19 cellular contexts compared by ENCODE assay signal in the genomic region with DNA sequence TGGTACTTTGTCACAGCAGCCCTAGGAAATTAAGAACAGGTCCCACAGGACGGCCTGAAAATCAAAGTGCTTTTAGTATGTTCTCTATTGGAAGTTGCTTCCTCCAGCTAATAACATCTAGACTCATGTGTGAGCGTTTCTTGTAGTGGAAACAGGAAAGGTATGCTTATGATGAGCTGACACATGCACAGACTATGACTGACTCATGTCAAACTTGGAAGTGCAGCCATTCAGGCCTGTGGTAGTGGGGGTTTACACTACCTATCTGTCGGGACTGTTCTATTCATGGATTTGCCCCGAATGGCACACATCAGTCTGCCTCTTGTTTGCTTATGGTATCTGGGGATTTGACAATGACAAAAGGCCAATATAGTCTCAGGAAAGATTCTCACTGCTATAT.
A peak's percentile ranks its signal among the peaks of the same experiment; 100 is the strongest.
DNase-seq lines count a peak whose midpoint lies in the region; ATAC-seq, FAIRE-seq and TF ChIP-seq lines count a peak whose summit lies in the region.
"Had no signal": no experiment of that assay in that cellular context is flagged by ENCODE, and none has a peak within 500 bp of the region (broad histone marks: within the 10 kb centered on the region; RNA-seq: fewer than 3 reads in every experiment).

No MANE protein-coding gene starts in this region.

- H3K4me1 ChIP-seq in adipocyte (ENCODE audit: control insufficient read depth, insufficient read depth, low read length) (no peaks in the 10 kb centered on the region), keratinocyte (ENCODE audit: control insufficient read depth, extremely low read depth, insufficient read depth, low read length) (peaks cover 11% of the 10 kb centered on the region)
- H3K4me1 ChIP-seq: sigmoid colon had no signal

- H3K9me3 ChIP-seq in adipocyte (ENCODE audit: control insufficient read depth, low read length) (no peaks in the 10 kb centered on the region), keratinocyte (ENCODE audit: control insufficient read depth, low read depth, low read length) (no peaks in the 10 kb centered on the region)
- H3K9me3 ChIP-seq: sigmoid colon, thyroid gland had no signal

- in situ Hi-C loops in ACHN (cut with HindIII; ENCODE audit: low pct_ligation_motif_present, low pct_unique_long_range_greater_than_20kb, low sequenced_read_pairs) = no loop called here

- peaks cover 5% of the 10 kb centered on the region for H3K27me3 ChIP-seq in adipocyte (replicated peaks; ENCODE audit: control insufficient read depth, insufficient read depth, low read length)
- H3K27me3 ChIP-seq in keratinocyte (ENCODE audit: control insufficient read depth, extremely low read depth, insufficient read depth, low read length) = no peaks in the 10 kb centered on the region
- H3K27me3 ChIP-seq: sigmoid colon, thyroid gland had no signal

- H3K4me3 ChIP-seq in adipocyte (ENCODE audit: low read length) = no peak overlapping the region
- no peak overlapping the region for H3K4me3 ChIP-seq in keratinocyte (ENCODE audit: control insufficient read depth in 2 of 3, extremely low read depth in 1 of 3, insufficient read depth in 2 of 3, low read depth in 1 of 3, low read length in 3 of 3)
- H3K4me3 ChIP-seq: sigmoid colon, thyroid gland had no signal

- peak overlapping the region; percentile 25 for H3K4me2 ChIP-seq in keratinocyte (ENCODE audit: control insufficient read depth, extremely low read depth, insufficient read depth, low read depth, low read length)

- H3K9ac ChIP-seq in adipocyte (ENCODE audit: low read length) (no peak overlapping the region), keratinocyte (ENCODE audit: control insufficient read depth, extremely low read depth, insufficient read depth, low read length) (no peak overlapping the region)

- TF ChIP-seq CTCF in keratinocyte (optimal IDR thresholded peaks at IDR 0.05 in 1 of 3, IDR thresholded peaks at IDR 0.05 in 1 of 3, conservative IDR thresholded peaks at IDR 0.05 in 1 of 3; ENCODE audit: extremely low read depth in 1 of 3, insufficient read depth in 2 of 3, low read length in 3 of 3) = no peak

- ATAC-seq in GM21723 (IDR thresholded peaks at IDR 0.05; ENCODE audit: unreplicated experiment) (no peak), HG03457 (IDR thresholded peaks at IDR 0.05; ENCODE audit: unreplicated experiment) (no peak)
- ATAC-seq: HCT116, left cardiac atrium had no signal

- no peaks in the 10 kb centered on the region for H3K36me3 ChIP-seq in adipocyte (ENCODE audit: control insufficient read depth, insufficient read depth, low read length, severe bottlenecking)
- no peaks in the 10 kb centered on the region for H3K36me3 ChIP-seq in keratinocyte (ENCODE audit: control insufficient read depth in 2 of 2, extremely low read depth in 1 of 2, insufficient read depth in 2 of 2, low read length in 2 of 2)
- H3K36me3 ChIP-seq: sigmoid colon, thyroid gland had no signal

- dilution Hi-C loops in keratinocyte (cut with MboI; ENCODE audit: extremely low pct_ligation_motif_present, low sequenced_read_pairs) = no loop called here

- H3K79me2 ChIP-seq in keratinocyte (ENCODE audit: control insufficient read depth, insufficient read depth, low read length) = no peaks in the 10 kb centered on the region

- no peaks in the 10 kb centered on the region for H3K9me1 ChIP-seq in keratinocyte (ENCODE audit: control insufficient read depth, extremely low read depth, insufficient read depth, low read length)

- DNase-seq in ACHN = peak; percentile 52
- DNase-seq in LHCN-M2 (ENCODE audit: low read depth) = peak; percentile 32
- DNase-seq in adipocyte (ENCODE audit: low read depth) = peak; percentile 3
- DNase-seq in keratinocyte (ENCODE audit: low read depth, low spot score) = peak; percentile 9
- DNase-seq in activated CD4-positive, CD25-positive, alpha-beta regulatory T cell treated with anti-CD3 and anti-CD28 coated beads, Interleukin-2, amount 50 U/mL, for 72 hours = no peak
- no peak for DNase-seq in NCI-H1092 treated with DMSO at 0.1 percent for 48 hours (lab: John Stamatoyannopoulos, UW)
- DNase-seq: KBM-7; left cardiac atrium; NCI-H1105 treated with DMSO at 0.1 percent for 48 hours; NCI-H446; sigmoid colon; stimulated activated CD4-positive, alpha-beta T cell treated with anti-CD3 and anti-CD28 coated beads, Interleukin-4, amount 100 ng/mL, for 24 hours; thyroid gland had no signal

- H4K20me1 ChIP-seq in keratinocyte (ENCODE audit: control insufficient read depth, extremely low read depth, insufficient read depth, low read length) = no peaks in the 10 kb centered on the region

- no peak overlapping the region for H3K27ac ChIP-seq in keratinocyte (ENCODE audit: control insufficient read depth, insufficient read depth, low read length)
- H3K27ac ChIP-seq: sigmoid colon, thyroid gland had no signal

- H2AFZ ChIP-seq in keratinocyte (ENCODE audit: control insufficient read depth, low read length) = no peak overlapping the region

- FAIRE-seq in keratinocyte (lab: Jason Lieb, UNC) = peak; percentile 88
- FAIRE-seq: colon, endothelial cell of umbilical vein, G401.6 had no signal

Comparison
In these comparisons a context has a peak if more than half of its experiments do, and no peak if none do; other contexts are left out.
1. DNase-seq: peak in ACHN (single experiment), LHCN-M2 (single experiment), adipocyte (single experiment) and keratinocyte (single experiment); none in activated CD4-positive, CD25-positive, alpha-beta regulatory T cell treated with anti-CD3 and anti-CD28 coated beads, Interleukin-2, amount 50 U/mL, for 72 hours (single experiment) and NCI-H1092 treated with DMSO at 0.1 percent for 48 hours (single experiment).